Comparison of ENCODE assay signal across 19 cellular contexts in genomic region chr4:55367084-55367722, GRCh38.
"Had no signal": no experiment of that assay in that cellular context is flagged by ENCODE, and none has a peak within 500 bp of the region (broad histone marks: within the 10 kb centered on the region; RNA-seq: fewer than 3 reads in every experiment).

No MANE protein-coding gene starts in this region.

- H3K36me3 ChIP-seq: left lung, thyroid gland had no signal

- H3K27ac ChIP-seq: esophagus squamous epithelium, foreskin keratinocyte, left lung, parathyroid adenoma, thyroid gland, VCaP had no signal

- DNase-seq: activated CD4-positive, alpha-beta memory T cell treated with anti-CD3 and anti-CD28 coated beads, Interleukin-2, amount 10 ng/mL, durations not matched to agents 7 days and 5 days; activated CD4-positive, alpha-beta T cell treated with anti-CD3 and anti-CD28 coated beads for 36 hours; activated gamma-delta T cell treated with Interleukin-2 at 50 U/mL for 16 hours; activated naive CD8-positive, alpha-beta T cell treated with anti-CD3 and anti-CD28 coated beads for 36 hours; activated T-cell treated with anti-CD3 and anti-CD28 coated beads, Interleukin-2, amount 50 U/mL, for 72 hours; anterior cingulate cortex; central memory CD4-positive, alpha-beta T cell; dermis blood vessel endothelial cell; esophagus squamous epithelium; foreskin keratinocyte; left lung; mesendoderm; nephron progenitor cell; stimulated activated CD4-positive, alpha-beta T cell treated with anti-CD3 and anti-CD28 coated beads, Interleukin-15, amount 100 ng/mL, for 24 hours; stimulated activated CD4-positive, alpha-beta T cell treated with anti-CD3 and anti-CD28 coated beads, Interleukin-4, amount 100 ng/mL, for 4 hours; stimulated activated naive CD8-positive, alpha-beta T cell treated with anti-CD3 and anti-CD28 coated beads, Interleukin-15, amount 100 ng/mL, for 72 hours; thyroid gland had no signal

- H3K9me3 ChIP-seq: esophagus squamous epithelium, left lung, thyroid gland had no signal

- H3K4me1 ChIP-seq: foreskin keratinocyte, parathyroid adenoma, thyroid gland had no signal

- H3K4me1 Mint-ChIP-seq: activated CD4-positive, alpha-beta memory T cell treated with anti-CD3 and anti-CD28 coated beads, Interleukin-2, amount 10 ng/mL, durations not matched to agents 7 days and 5 days; activated CD4-positive, alpha-beta T cell treated with anti-CD3 and anti-CD28 coated beads for 36 hours; activated naive CD8-positive, alpha-beta T cell treated with anti-CD3 and anti-CD28 coated beads for 36 hours; stimulated activated naive CD8-positive, alpha-beta T cell treated with anti-CD3 and anti-CD28 coated beads, Interleukin-15, amount 100 ng/mL, for 72 hours had no signal

- ATAC-seq: activated CD4-positive, alpha-beta T cell treated with anti-CD3 and anti-CD28 coated beads for 36 hours; activated T-cell treated with anti-CD3 and anti-CD28 coated beads, Interleukin-2, amount 50 U/mL, for 72 hours; foreskin keratinocyte; left lung; stimulated activated naive CD8-positive, alpha-beta T cell treated with anti-CD3 and anti-CD28 coated beads, Interleukin-15, amount 100 ng/mL, for 72 hours had no signal

- H3K4me3 ChIP-seq: esophagus squamous epithelium, left lung, thyroid gland had no signal

- H3K27me3 Mint-ChIP-seq: activated CD4-positive, alpha-beta memory T cell treated with anti-CD3 and anti-CD28 coated beads, Interleukin-2, amount 10 ng/mL, durations not matched to agents 7 days and 5 days; activated CD4-positive, alpha-beta T cell treated with anti-CD3 and anti-CD28 coated beads for 36 hours; activated naive CD8-positive, alpha-beta T cell treated with anti-CD3 and anti-CD28 coated beads for 36 hours; stimulated activated naive CD8-positive, alpha-beta T cell treated with anti-CD3 and anti-CD28 coated beads, Interleukin-15, amount 100 ng/mL, for 72 hours had no signal

- H3K27me3 ChIP-seq: esophagus squamous epithelium, foreskin keratinocyte, left lung, thyroid gland had no signal

- H3K4me3 Mint-ChIP-seq: activated CD4-positive, alpha-beta memory T cell treated with anti-CD3 and anti-CD28 coated beads, Interleukin-2, amount 10 ng/mL, durations not matched to agents 7 days and 5 days; activated CD4-positive, alpha-beta T cell treated with anti-CD3 and anti-CD28 coated beads for 36 hours; activated naive CD8-positive, alpha-beta T cell treated with anti-CD3 and anti-CD28 coated beads for 36 hours; activated T-cell treated with anti-CD3 and anti-CD28 coated beads, Interleukin-2, amount 50 U/mL, for 72 hours; nephron progenitor cell; stimulated activated naive CD8-positive, alpha-beta T cell treated with anti-CD3 and anti-CD28 coated beads, Interleukin-15, amount 100 ng/mL, for 72 hours had no signal

- H3K27ac Mint-ChIP-seq: activated CD4-positive, alpha-beta memory T cell treated with anti-CD3 and anti-CD28 coated beads, Interleukin-2, amount 10 ng/mL, durations not matched to agents 7 days and 5 days; activated CD4-positive, alpha-beta T cell treated with anti-CD3 and anti-CD28 coated beads for 36 hours; activated naive CD8-positive, alpha-beta T cell treated with anti-CD3 and anti-CD28 coated beads for 36 hours; activated T-cell treated with anti-CD3 and anti-CD28 coated beads, Interleukin-2, amount 50 U/mL, for 72 hours; nephron progenitor cell; stimulated activated naive CD8-positive, alpha-beta T cell treated with anti-CD3 and anti-CD28 coated beads, Interleukin-15, amount 100 ng/mL, for 72 hours had no signal

- H3K9me3 Mint-ChIP-seq: activated CD4-positive, alpha-beta memory T cell treated with anti-CD3 and anti-CD28 coated beads, Interleukin-2, amount 10 ng/mL, durations not matched to agents 7 days and 5 days; activated naive CD8-positive, alpha-beta T cell treated with anti-CD3 and anti-CD28 coated beads for 36 hours; activated T-cell treated with anti-CD3 and anti-CD28 coated beads, Interleukin-2, amount 50 U/mL, for 72 hours; nephron progenitor cell; stimulated activated naive CD8-positive, alpha-beta T cell treated with anti-CD3 and anti-CD28 coated beads, Interleukin-15, amount 100 ng/mL, for 72 hours had no signal
